In genomic region chr17:2500446-2500845, GRCh38 we compare ENCODE assay signal across 1 cellular context.
TF ChIP-seq lines count a peak whose summit lies in the region.

No MANE protein-coding gene starts in this region.

TF ChIP-seq in endothelial cell of umbilical vein, 7 proteins besides CTCF, POLR2A, EP300 and RAD21 (continued from another document):
- TF ChIP-seq MAX (IDR thresholded peaks at IDR 0.05; ENCODE audit: insufficient read depth, insufficient read length) (no peak), EZH2 (IDR thresholded peaks at IDR 0.05; ENCODE audit: borderline replicate concordance, low read depth, low read length, severe bottlenecking) (no peak), MYC (IDR thresholded peaks at IDR 0.05; ENCODE audit: low read depth, low read length) (no peak)
